Comparison of ENCODE assay signal across 1 cellular context in genomic region chrX:23727206-23727605, GRCh38.
TF ChIP-seq lines count a peak whose summit lies in the region.

No MANE protein-coding gene starts in this region.

TF ChIP-seq in GM12878, 131 proteins besides CTCF, POLR2A, EP300 and RAD21:
- TF ChIP-seq BCLAF1 (IDR thresholded peaks at IDR 0.05) (no peak), NR2C1 (IDR thresholded peaks at IDR 0.05) (no peak), POU2F2 (IDR thresholded peaks at IDR 0.05; ENCODE audit: borderline replicate concordance, low read depth, low read length) (no peak), PAX5 (IDR thresholded peaks at IDR 0.05; ENCODE audit: borderline replicate concordance, low read depth, low read length) (no peak), TCF3 (IDR thresholded peaks at IDR 0.05; ENCODE audit: borderline replicate concordance, insufficient read depth, low read depth, low read length) (no peak), TARDBP (IDR thresholded peaks at IDR 0.05; ENCODE audit: borderline replicate concordance) (no peak), WRNIP1 (IDR thresholded peaks at IDR 0.05; ENCODE audit: borderline replicate concordance, low read depth, low read length) (no peak), SREBF1 (IDR thresholded peaks at IDR 0.05; ENCODE audit: low read length) (no peak), YY1 (IDR thresholded peaks at IDR 0.05; ENCODE audit: low read depth, low read length) (no peak), HSF1 (IDR thresholded peaks at IDR 0.05; ENCODE audit: low read depth, low read length) (no peak), MYB (IDR thresholded peaks at IDR 0.05; ENCODE audit: borderline replicate concordance, low read depth, low read length) (no peak), TBL1XR1 (IDR thresholded peaks at IDR 0.05; ENCODE audit: low read depth, low read length) (no peak), BMI1 (IDR thresholded peaks at IDR 0.05; ENCODE audit: borderline replicate concordance) (no peak), ESRRA (IDR thresholded peaks at IDR 0.05; ENCODE audit: low read length) (no peak), KAT2A (conservative IDR thresholded peaks at IDR 0.05; ENCODE audit: control insufficient read depth, low read depth, low read length) (no peak)
